31 cellular contexts compared by ENCODE assay signal in genomic region chr6:71913431-71913830, GRCh38. TPM values are rescaled to one million over a fixed set of nuclear protein-coding genes. Genes with fewer than 3 reads are reported as not detected.
"Had no signal": no experiment of that assay in that cellular context is flagged by ENCODE, and none has a peak within 500 bp of the region (broad histone marks: within the 10 kb centered on the region; RNA-seq: fewer than 3 reads in every experiment).

No MANE protein-coding gene starts in this region.

- ATAC-seq: activated CD4-positive, alpha-beta T cell treated with anti-CD3 and anti-CD28 coated beads for 36 hours; activated CD8-positive, alpha-beta memory T cell treated with anti-CD3 and anti-CD28 coated beads, Interleukin-2, amount 10 ng/mL, durations not matched to agents 7 days and 5 days; activated CD8-positive, alpha-beta T cell treated with anti-CD3 and anti-CD28 coated beads, Interleukin-2, amount 10 ng/mL, durations not matched to agents 7 days and 5 days; activated naive CD4-positive, alpha-beta T cell treated with anti-CD3 and anti-CD28 coated beads, Interleukin-2, amount 50 U/mL, for 72 hours; gastroesophageal sphincter had no signal

- DNase-seq: activated CD4-positive, alpha-beta memory T cell treated with anti-CD3 and anti-CD28 coated beads for 36 hours; activated CD4-positive, alpha-beta T cell treated with anti-CD3 and anti-CD28 coated beads for 36 hours; activated CD4-positive, alpha-beta T cell treated with anti-CD3 and anti-CD28 coated beads, Interleukin-2, amount 10 ng/mL, durations not matched to agents 24 days and 14 days; activated CD4-positive, CD25-positive, alpha-beta regulatory T cell; activated CD4-positive, CD25-positive, alpha-beta regulatory T cell treated with anti-CD3 and anti-CD28 coated beads, Interleukin-2, amount 50 U/mL, for 72 hours; activated CD8-positive, alpha-beta memory T cell treated with anti-CD3 and anti-CD28 coated beads, Interleukin-2, amount 10 ng/mL, durations not matched to agents 7 days and 5 days; activated CD8-positive, alpha-beta memory T cell treated with anti-CD3 and anti-CD28 coated beads, Interleukin-2, amount 50 U/mL, for 4 hours; activated CD8-positive, alpha-beta T cell treated with anti-CD3 and anti-CD28 coated beads, Interleukin-2, amount 10 ng/mL, durations not matched to agents 7 days and 5 days; activated gamma-delta T cell; activated naive CD4-positive, alpha-beta T cell; activated naive CD4-positive, alpha-beta T cell treated with anti-CD3 and anti-CD28 coated beads, Interleukin-2, amount 10 ng/mL, durations not matched to agents 7 days and 5 days; activated naive CD8-positive, alpha-beta T cell treated with anti-CD3 and anti-CD28 coated beads, Interleukin-2, amount 10 ng/mL, durations not matched to agents 7 days and 5 days; activated T-cell treated with anti-CD3 and anti-CD28 coated beads, Interleukin-2, amount 50 U/mL, for 1 hour; activated T-cell treated with anti-CD3 and anti-CD28 coated beads, Interleukin-2, amount 50 U/mL, for 48 hours; brain microvascular endothelial cell; dorsolateral prefrontal cortex; esophagus squamous epithelium; foreskin melanocyte; T-helper 2 cell had no signal

- H3K4me1 ChIP-seq: ascending aorta, esophagus squamous epithelium, gastroesophageal sphincter had no signal

- H3K36me3 ChIP-seq: ascending aorta, brain microvascular endothelial cell, esophagus squamous epithelium, gastroesophageal sphincter had no signal

- H3K4me3 ChIP-seq: ascending aorta, coronary artery, dorsolateral prefrontal cortex, esophagus squamous epithelium, gastroesophageal sphincter had no signal

- H3K36me3 Mint-ChIP-seq: activated CD4-positive, alpha-beta memory T cell treated with anti-CD3 and anti-CD28 coated beads for 36 hours; activated CD8-positive, alpha-beta memory T cell treated with anti-CD3 and anti-CD28 coated beads, Interleukin-2, amount 10 ng/mL, durations not matched to agents 7 days and 5 days; activated naive CD4-positive, alpha-beta T cell treated with anti-CD3 and anti-CD28 coated beads, Interleukin-2, amount 10 ng/mL, durations not matched to agents 7 days and 5 days; activated naive CD4-positive, alpha-beta T cell treated with anti-CD3 and anti-CD28 coated beads, Interleukin-2, amount 50 U/mL, for 72 hours; activated naive CD8-positive, alpha-beta T cell treated with anti-CD3 and anti-CD28 coated beads, Interleukin-2, amount 10 ng/mL, durations not matched to agents 7 days and 5 days had no signal

- H3K9me3 Mint-ChIP-seq: activated CD4-positive, alpha-beta memory T cell treated with anti-CD3 and anti-CD28 coated beads for 36 hours; activated CD4-positive, alpha-beta T cell treated with anti-CD3 and anti-CD28 coated beads, Interleukin-2, amount 10 ng/mL, durations not matched to agents 24 days and 14 days; activated naive CD4-positive, alpha-beta T cell treated with anti-CD3 and anti-CD28 coated beads, Interleukin-2, amount 10 ng/mL, durations not matched to agents 7 days and 5 days; activated naive CD4-positive, alpha-beta T cell treated with anti-CD3 and anti-CD28 coated beads, Interleukin-2, amount 50 U/mL, for 72 hours; activated naive CD8-positive, alpha-beta T cell treated with anti-CD3 and anti-CD28 coated beads, Interleukin-2, amount 10 ng/mL, durations not matched to agents 7 days and 5 days; activated T-helper 1 cell treated with anti-CD3 and anti-CD28 coated beads, Interleukin-12 subunit alpha, Interleukin-12 subunit beta, Interleukin-2, Interleukin-4 antibody, amounts not matched to agents 30 ng/mL and 10 ng/mL and 1 ng/mL, durations not matched to agents 14 hours and 24 hours and 36 hours; activated T-helper 2 cell treated with anti-CD3 and anti-CD28 coated beads, Interferon-gamma antibody, Interleukin-2, Interleukin-4, amounts not matched to agents 10 μg/mL and 5 μg/mL and 100 μg/mL, durations not matched to agents 14 hours and 24 hours and 36 hours; dendritic cell treated with granulocyte-macrophage colony-stimulating factor and Interleukin-4, amounts not matched to agents 40 ng/mL and 50 ng/mL, for 4 days had no signal

- H3K27ac Mint-ChIP-seq: activated CD4-positive, alpha-beta memory T cell treated with anti-CD3 and anti-CD28 coated beads for 36 hours; activated CD4-positive, alpha-beta T cell treated with anti-CD3 and anti-CD28 coated beads for 36 hours; activated CD4-positive, alpha-beta T cell treated with anti-CD3 and anti-CD28 coated beads, Interleukin-2, amount 10 ng/mL, durations not matched to agents 24 days and 14 days; activated CD8-positive, alpha-beta memory T cell treated with anti-CD3 and anti-CD28 coated beads, Interleukin-2, amount 10 ng/mL, durations not matched to agents 7 days and 5 days; activated CD8-positive, alpha-beta T cell treated with anti-CD3 and anti-CD28 coated beads, Interleukin-2, amount 10 ng/mL, durations not matched to agents 7 days and 5 days; activated naive CD4-positive, alpha-beta T cell treated with anti-CD3 and anti-CD28 coated beads, Interleukin-2, amount 10 ng/mL, durations not matched to agents 7 days and 5 days; activated naive CD4-positive, alpha-beta T cell treated with anti-CD3 and anti-CD28 coated beads, Interleukin-2, amount 50 U/mL, for 72 hours; activated naive CD8-positive, alpha-beta T cell treated with anti-CD3 and anti-CD28 coated beads, Interleukin-2, amount 10 ng/mL, durations not matched to agents 7 days and 5 days; activated T-helper 1 cell treated with anti-CD3 and anti-CD28 coated beads, Interleukin-12 subunit alpha, Interleukin-12 subunit beta, Interleukin-2, Interleukin-4 antibody, amounts not matched to agents 30 ng/mL and 10 ng/mL and 1 ng/mL, durations not matched to agents 14 hours and 24 hours and 36 hours; activated T-helper 2 cell treated with anti-CD3 and anti-CD28 coated beads, Interferon-gamma antibody, Interleukin-2, Interleukin-4, amounts not matched to agents 10 μg/mL and 5 μg/mL and 100 μg/mL, durations not matched to agents 14 hours and 24 hours and 36 hours; dendritic cell treated with granulocyte-macrophage colony-stimulating factor and Interleukin-4, amounts not matched to agents 40 ng/mL and 50 ng/mL, for 4 days had no signal

- H3K9me3 ChIP-seq: ascending aorta, esophagus squamous epithelium, gastroesophageal sphincter had no signal

- H3K27ac ChIP-seq: ascending aorta, brain microvascular endothelial cell, coronary artery, dorsolateral prefrontal cortex, epithelial cell of prostate, esophagus squamous epithelium, gastroesophageal sphincter had no signal

- H3K4me3 Mint-ChIP-seq: activated CD4-positive, alpha-beta memory T cell treated with anti-CD3 and anti-CD28 coated beads for 36 hours; activated CD4-positive, alpha-beta T cell treated with anti-CD3 and anti-CD28 coated beads for 36 hours; activated CD4-positive, alpha-beta T cell treated with anti-CD3 and anti-CD28 coated beads, Interleukin-2, amount 10 ng/mL, durations not matched to agents 24 days and 14 days; activated CD8-positive, alpha-beta memory T cell treated with anti-CD3 and anti-CD28 coated beads, Interleukin-2, amount 10 ng/mL, durations not matched to agents 7 days and 5 days; activated CD8-positive, alpha-beta T cell treated with anti-CD3 and anti-CD28 coated beads, Interleukin-2, amount 10 ng/mL, durations not matched to agents 7 days and 5 days; activated naive CD4-positive, alpha-beta T cell treated with anti-CD3 and anti-CD28 coated beads, Interleukin-2, amount 10 ng/mL, durations not matched to agents 7 days and 5 days; activated naive CD8-positive, alpha-beta T cell treated with anti-CD3 and anti-CD28 coated beads, Interleukin-2, amount 10 ng/mL, durations not matched to agents 7 days and 5 days; activated T-helper 1 cell treated with anti-CD3 and anti-CD28 coated beads, Interleukin-12 subunit alpha, Interleukin-12 subunit beta, Interleukin-2, Interleukin-4 antibody, amounts not matched to agents 30 ng/mL and 10 ng/mL and 1 ng/mL, durations not matched to agents 14 hours and 24 hours and 36 hours; central memory CD8-positive, alpha-beta T cell; dendritic cell treated with granulocyte-macrophage colony-stimulating factor and Interleukin-4, amounts not matched to agents 40 ng/mL and 50 ng/mL, for 4 days had no signal

- H3K27me3 Mint-ChIP-seq: activated CD4-positive, alpha-beta memory T cell treated with anti-CD3 and anti-CD28 coated beads for 36 hours; activated CD4-positive, alpha-beta T cell treated with anti-CD3 and anti-CD28 coated beads for 36 hours; activated CD4-positive, alpha-beta T cell treated with anti-CD3 and anti-CD28 coated beads, Interleukin-2, amount 10 ng/mL, durations not matched to agents 24 days and 14 days; activated CD8-positive, alpha-beta memory T cell treated with anti-CD3 and anti-CD28 coated beads, Interleukin-2, amount 10 ng/mL, durations not matched to agents 7 days and 5 days; activated naive CD4-positive, alpha-beta T cell treated with anti-CD3 and anti-CD28 coated beads, Interleukin-2, amount 10 ng/mL, durations not matched to agents 7 days and 5 days; activated naive CD8-positive, alpha-beta T cell treated with anti-CD3 and anti-CD28 coated beads, Interleukin-2, amount 10 ng/mL, durations not matched to agents 7 days and 5 days; central memory CD8-positive, alpha-beta T cell; dendritic cell treated with granulocyte-macrophage colony-stimulating factor and Interleukin-4, amounts not matched to agents 40 ng/mL and 50 ng/mL, for 4 days had no signal

- H3K4me1 Mint-ChIP-seq: activated CD4-positive, alpha-beta T cell treated with anti-CD3 and anti-CD28 coated beads for 36 hours; activated CD4-positive, alpha-beta T cell treated with anti-CD3 and anti-CD28 coated beads, Interleukin-2, amount 10 ng/mL, durations not matched to agents 24 days and 14 days; activated CD8-positive, alpha-beta memory T cell treated with anti-CD3 and anti-CD28 coated beads, Interleukin-2, amount 10 ng/mL, durations not matched to agents 7 days and 5 days; activated naive CD4-positive, alpha-beta T cell treated with anti-CD3 and anti-CD28 coated beads, Interleukin-2, amount 10 ng/mL, durations not matched to agents 7 days and 5 days; activated naive CD8-positive, alpha-beta T cell treated with anti-CD3 and anti-CD28 coated beads, Interleukin-2, amount 10 ng/mL, durations not matched to agents 7 days and 5 days; central memory CD8-positive, alpha-beta T cell had no signal

- H3K27me3 ChIP-seq: ascending aorta, brain microvascular endothelial cell, dorsolateral prefrontal cortex, esophagus squamous epithelium, gastroesophageal sphincter had no signal

RNA-seq across cellular contexts. Expression of gene RIMS1, which starts 27.1 kb away (rescaled TPM):
- total RNA-seq: activated CD4-positive, alpha-beta memory T cell treated with anti-CD3 and anti-CD28 coated beads for 36 hours; activated CD4-positive, alpha-beta T cell treated with anti-CD3 and anti-CD28 coated beads for 36 hours; activated CD4-positive, alpha-beta T cell treated with anti-CD3 and anti-CD28 coated beads, Interleukin-2, amount 10 ng/mL, durations not matched to agents 24 days and 14 days; activated CD8-positive, alpha-beta memory T cell treated with anti-CD3 and anti-CD28 coated beads for 36 hours; activated CD8-positive, alpha-beta memory T cell treated with anti-CD3 and anti-CD28 coated beads, Interleukin-2, amount 10 ng/mL, durations not matched to agents 7 days and 5 days; activated CD8-positive, alpha-beta T cell treated with anti-CD3 and anti-CD28 coated beads, Interleukin-2, amount 10 ng/mL, durations not matched to agents 7 days and 5 days; activated naive CD4-positive, alpha-beta T cell treated with anti-CD3 and anti-CD28 coated beads, Interleukin-2, amount 50 U/mL, for 72 hours; activated naive CD8-positive, alpha-beta T cell treated with anti-CD3 and anti-CD28 coated beads, Interleukin-2, amount 10 ng/mL, durations not matched to agents 7 days and 5 days; activated T-helper 1 cell treated with anti-CD3 and anti-CD28 coated beads, Interleukin-12 subunit alpha, Interleukin-12 subunit beta, Interleukin-2, Interleukin-4 antibody, amounts not matched to agents 30 ng/mL and 10 ng/mL and 1 ng/mL, durations not matched to agents 14 hours and 24 hours and 36 hours; activated T-helper 2 cell treated with anti-CD3 and anti-CD28 coated beads, Interferon-gamma antibody, Interleukin-2, Interleukin-4, amounts not matched to agents 10 μg/mL and 5 μg/mL and 100 μg/mL, durations not matched to agents 14 hours and 24 hours and 36 hours; ascending aorta; endothelial cell of umbilical vein; T-helper 1 cell treated with Interleukin-12 subunit alpha and Interleukin-12 subunit beta and Interleukin-4 antibody, amounts not matched to agents 30 ng/mL and 1 ng/mL, for 36 hours had no signal
